8 cellular contexts compared by ENCODE assay signal in the genomic region with DNA sequence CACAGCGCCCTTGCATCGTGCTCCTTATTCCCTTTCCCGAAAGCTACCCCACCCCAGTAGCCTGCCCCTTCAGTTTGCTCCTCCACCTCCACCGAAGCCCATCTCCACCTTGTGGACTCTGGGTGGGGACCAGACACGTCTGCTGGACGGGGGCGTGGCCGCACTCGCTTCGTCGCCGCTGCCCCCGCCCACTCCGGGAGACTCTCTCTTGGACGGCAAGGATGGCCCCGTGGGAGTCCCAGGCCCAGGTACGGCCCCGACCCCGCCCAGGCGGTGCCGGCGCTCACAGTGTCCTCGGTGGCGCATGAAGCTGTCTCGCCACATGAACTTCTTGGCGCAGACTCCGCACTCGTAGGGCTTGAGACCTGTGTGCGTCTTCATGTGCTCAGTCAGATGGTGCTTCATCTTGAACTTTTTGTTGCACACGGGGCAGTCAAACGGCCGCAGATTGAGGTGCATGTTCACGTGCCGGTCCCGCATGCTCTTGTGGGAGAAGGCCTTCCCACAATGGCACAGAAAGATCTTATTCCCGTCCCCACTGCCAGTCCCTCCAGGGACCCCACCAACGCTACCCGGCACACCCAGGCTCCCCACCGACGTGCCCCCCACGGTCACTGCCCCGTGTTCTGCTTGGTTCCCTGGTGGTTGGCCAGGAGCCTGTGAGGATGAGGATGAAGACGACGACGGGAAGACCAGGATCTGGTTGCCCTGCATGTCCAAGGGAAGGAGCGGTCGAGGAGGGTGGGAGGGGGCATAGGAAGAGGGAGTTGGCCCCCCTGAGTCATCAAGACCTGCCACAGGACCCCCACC. TPM values are rescaled to one million over a fixed set of nuclear protein-coding genes. Genes with fewer than 3 reads are reported as not detected.
A peak's percentile ranks its signal among the peaks of the same experiment; 100 is the strongest.
DNase-seq lines count a peak whose midpoint lies in the region; ATAC-seq and TF ChIP-seq lines count a peak whose summit lies in the region.

No MANE protein-coding gene starts in this region.

- peak; percentile 64 for TF ChIP-seq POLR2A in prostate gland (IDR thresholded peaks at IDR 0.05)

- POLR2A ChIA-PET in activated CD4-positive, alpha-beta T cell treated with anti-CD3 and anti-CD28 coated beads, Interleukin-2, amount 10 ng/mL, durations not matched to agents 7 days and 5 days (lab: Charles Lee), result no interaction called here

- CTCF ChIA-PET in activated CD4-positive, alpha-beta T cell treated with anti-CD3 and anti-CD28 coated beads, Interleukin-2, amount 10 ng/mL, durations not matched to agents 7 days and 5 days (lab: Charles Lee), result interaction anchor here (2.4 kb wide), 1 partner anchor 16 kb away, joined by 5 read pairs; a partner anchor contains a TSS

- WGBS in prostate gland, result 35% methylated on average over 31 of the region's 47 CpGs

- peaks cover 3 to 5% of the 10 kb centered on the region in 2 donors for H3K36me3 ChIP-seq in prostate gland

- peaks cover 70% of the 10 kb centered on the region for H3K4me1 Mint-ChIP-seq in activated CD4-positive, alpha-beta T cell treated with anti-CD3 and anti-CD28 coated beads, Interleukin-2, amount 10 ng/mL, durations not matched to agents 7 days and 5 days

- H3K27me3 Mint-ChIP-seq in activated CD4-positive, alpha-beta T cell treated with anti-CD3 and anti-CD28 coated beads, Interleukin-2, amount 10 ng/mL, durations not matched to agents 7 days and 5 days, result no peaks in the 10 kb centered on the region

- peaks cover 57% of the 10 kb centered on the region for H3K36me3 Mint-ChIP-seq in activated CD4-positive, alpha-beta T cell treated with anti-CD3 and anti-CD28 coated beads, Interleukin-2, amount 10 ng/mL, durations not matched to agents 7 days and 5 days (ENCODE audit: low read depth)

- intact Hi-C loops in prostate gland (cut with DNase I), result loop anchor here (5.0 kb wide), 1 partner anchor 97 kb away; a partner anchor contains a TSS

- H3K27ac Mint-ChIP-seq in activated CD4-positive, alpha-beta T cell treated with anti-CD3 and anti-CD28 coated beads, Interleukin-2, amount 10 ng/mL, durations not matched to agents 7 days and 5 days, result peak overlapping the region; percentile 96

- no peak for ATAC-seq in GM21390 (IDR thresholded peaks at IDR 0.05; ENCODE audit: unreplicated experiment)
- no peak for ATAC-seq in HG02678 (IDR thresholded peaks at IDR 0.05; ENCODE audit: unreplicated experiment)

- TF ChIP-seq CTCF in WI38 (IDR thresholded peaks at IDR 0.05; ENCODE audit: low read depth, low read length), result no peak
- no peak for TF ChIP-seq CTCF in fibroblast of the aortic adventitia (IDR thresholded peaks at IDR 0.05; ENCODE audit: insufficient read depth, low read length)
- peak in 2 of 4 experiments; percentile 8 for TF ChIP-seq CTCF in prostate gland (IDR thresholded peaks at IDR 0.05)

- H3K4me3 ChIP-seq in WI38 (ENCODE audit: low read depth, low read length), result peak overlapping the region; percentile 87; the same call in 1 of the 2 replicates
- peak overlapping the region; percentile 92 for H3K4me3 ChIP-seq in fibroblast of the aortic adventitia (ENCODE audit: low read depth, low read length)
- H3K4me3 ChIP-seq in prostate gland, result peak overlapping the region; percentile 72 to 87

- peak overlapping the region; percentile 99 for H3K4me3 Mint-ChIP-seq in activated CD4-positive, alpha-beta T cell treated with anti-CD3 and anti-CD28 coated beads, Interleukin-2, amount 10 ng/mL, durations not matched to agents 7 days and 5 days

- no peaks in the 10 kb centered on the region for H3K27me3 ChIP-seq in prostate gland (replicated peaks; ENCODE audit: insufficient read depth)

- H3K9me3 Mint-ChIP-seq in activated CD4-positive, alpha-beta T cell treated with anti-CD3 and anti-CD28 coated beads, Interleukin-2, amount 10 ng/mL, durations not matched to agents 7 days and 5 days, result no peaks in the 10 kb centered on the region

- no peak for DNase-seq in activated CD4-positive, alpha-beta T cell treated with anti-CD3 and anti-CD28 coated beads, Interleukin-2, amount 10 ng/mL, durations not matched to agents 7 days and 5 days
- no peak for DNase-seq in activated CD4-positive, alpha-beta T cell treated with anti-CD3 and anti-CD28 coated beads, Interleukin-2, amount 50 U/mL, for 1 hour
- no peak for DNase-seq in fibroblast of the aortic adventitia (ENCODE audit: low read depth)
- peak; percentile 78 for DNase-seq in prostate gland (ENCODE audit: low spot score)
- DNase-seq in amniotic stem cell (lab: John Stamatoyannopoulos, UW), result no peak

- H3K27ac ChIP-seq in prostate gland, result peak overlapping the region; percentile 96 to 99

- H3K9me3 ChIP-seq in prostate gland, result no peaks in the 10 kb centered on the region

- H3K4me1 ChIP-seq in prostate gland (replicated peaks), result peaks cover 8% of the 10 kb centered on the region

RNA-seq across cellular contexts. Expression of a gene that starts 1.3 kb away (rescaled TPM):
- 100 to 1,000 TPM; 246 to 263 TPM for total RNA-seq in activated CD4-positive, alpha-beta T cell treated with anti-CD3 and anti-CD28 coated beads, Interleukin-2, amount 10 ng/mL, durations not matched to agents 7 days and 5 days
- total RNA-seq in fibroblast of the aortic adventitia (ENCODE audit: low replicate concordance), result 50.2 and 86.2 TPM in 2 replicates
- total RNA-seq in prostate gland, result 100 to 1,000 TPM; 190 to 192 TPM

RNA-seq across cellular contexts. Expression of a gene that starts 2.4 kb away (rescaled TPM):
- 10 to 100 TPM; 15.8 to 16.9 TPM for total RNA-seq in activated CD4-positive, alpha-beta T cell treated with anti-CD3 and anti-CD28 coated beads, Interleukin-2, amount 10 ng/mL, durations not matched to agents 7 days and 5 days
- total RNA-seq in fibroblast of the aortic adventitia (ENCODE audit: low replicate concordance) (9.0 and 12.8 TPM in 2 replicates), prostate gland (10 to 100 TPM; 25.1 to 27.5 TPM)

RNA-seq across cellular contexts. Expression of a gene that starts 7.6 kb away (rescaled TPM):
- total RNA-seq in activated CD4-positive, alpha-beta T cell treated with anti-CD3 and anti-CD28 coated beads, Interleukin-2, amount 10 ng/mL, durations not matched to agents 7 days and 5 days, result 100 to 1,000 TPM in 1 of 2 experiments, 10 to 100 TPM in 1; 98.9 to 113 TPM
- 42.2 and 149 TPM in 2 replicates for total RNA-seq in fibroblast of the aortic adventitia (ENCODE audit: low replicate concordance)
- 10 to 100 TPM; 52.8 to 75.1 TPM for total RNA-seq in prostate gland

RNA-seq across cellular contexts. Expression of a gene that starts 16.4 kb away (rescaled TPM):
- 10 to 100 TPM; 52.6 to 52.8 TPM for total RNA-seq in activated CD4-positive, alpha-beta T cell treated with anti-CD3 and anti-CD28 coated beads, Interleukin-2, amount 10 ng/mL, durations not matched to agents 7 days and 5 days
- total RNA-seq in fibroblast of the aortic adventitia (ENCODE audit: low replicate concordance), result 25.8 and 27.9 TPM in 2 replicates
- 100 to 1,000 TPM in 1 of 2 donors, 10 to 100 TPM in 1; 98.7 to 107 TPM for total RNA-seq in prostate gland

RNA-seq across cellular contexts. Expression of a gene that starts 25.7 kb away (rescaled TPM):
- 10 to 100 TPM; 57.0 to 67.2 TPM for total RNA-seq in activated CD4-positive, alpha-beta T cell treated with anti-CD3 and anti-CD28 coated beads, Interleukin-2, amount 10 ng/mL, durations not matched to agents 7 days and 5 days
- 8.9 and 21.7 TPM in 2 replicates for total RNA-seq in fibroblast of the aortic adventitia (ENCODE audit: low replicate concordance)
- 10 to 100 TPM; 24.1 to 59.7 TPM for total RNA-seq in prostate gland
